8 cellular contexts compared by ENCODE assay signal in genomic region chr6:149484733-149485700, GRCh38. TPM values are rescaled to one million over a fixed set of nuclear protein-coding genes. Genes with fewer than 3 reads are reported as not detected.
DNase-seq lines count a peak whose midpoint lies in the region; ATAC-seq and TF ChIP-seq lines count a peak whose summit lies in the region.

ZC3H12D (minus strand) TSS chr6:149485014; CDS start chr6:149474543, 10,471 bp downstream.

- H3K27me3 Mint-ChIP-seq in activated B cell treated with CpG ODN at 0.5 μM for 24 hours, result no peaks in the 10 kb centered on the region
- H3K27me3 Mint-ChIP-seq in central memory CD8-positive, alpha-beta T cell, result no peaks in the 10 kb centered on the region
- H3K27me3 Mint-ChIP-seq in natural killer cell (ENCODE audit: low read depth in 2 of 2), result peaks cover 0 to 2% of the 10 kb centered on the region in 2 donors
- H3K27me3 Mint-ChIP-seq in type B pancreatic cell, result no peaks in the 10 kb centered on the region

- H3K4me1 Mint-ChIP-seq in activated B cell treated with CpG ODN at 0.5 μM for 24 hours, result peaks cover 87% of the 10 kb centered on the region
- H3K4me1 Mint-ChIP-seq in central memory CD8-positive, alpha-beta T cell, result peaks cover 54% of the 10 kb centered on the region
- peaks cover 24 to 27% of the 10 kb centered on the region in 2 donors for H3K4me1 Mint-ChIP-seq in natural killer cell
- peaks cover 30% of the 10 kb centered on the region for H3K4me1 Mint-ChIP-seq in type B pancreatic cell (ENCODE audit: unreplicated experiment)

- H3K36me3 Mint-ChIP-seq in activated B cell treated with CpG ODN at 0.5 μM for 24 hours (ENCODE audit: low read depth) (peaks cover 41% of the 10 kb centered on the region), natural killer cell (no peaks in the 10 kb centered on the region), type B pancreatic cell (no peaks in the 10 kb centered on the region)
- H3K36me3 Mint-ChIP-seq in central memory CD8-positive, alpha-beta T cell (ENCODE audit: insufficient read depth), result peaks cover 15% of the 10 kb centered on the region

- POLR2A ChIA-PET in activated B cell treated with CpG ODN at 0.5 μM for 24 hours (lab: Charles Lee), result interaction anchor here (0.6 to 1.9 kb wide), 14 partner anchors 9 to 404 kb away, joined by 3 to 14 read pairs (median 5); partner anchors contain the start of gene PPIL4

- intact Hi-C loops in activated B cell treated with CpG ODN at 0.5 μM for 24 hours (cut with micrococcal nuclease) (loop anchor here (1.0 kb wide), 2 partner anchors 10 to 32 kb away; no protein-coding TSS in a partner anchor), natural killer cell (cut with micrococcal nuclease) (no loop called here)

- peak; percentile 22 for DNase-seq in Ammon's horn (ENCODE audit: low spot score)
- DNase-seq in activated B cell treated with CpG ODN at 0.5 μM for 24 hours, result peak; percentile 75
- peak; percentile 62 to 74 for DNase-seq in central memory CD8-positive, alpha-beta T cell (ENCODE audit: low spot score in 2 of 2)
- peak; percentile 34 for DNase-seq in natural killer cell
- no peak for DNase-seq in type B pancreatic cell (ENCODE audit: extremely low spot score, unreplicated experiment)
- DNase-seq in NCI-H2029 treated with DMSO at 0.1 percent for 48 hours (lab: John Stamatoyannopoulos, UW), result no peak

- CTCF ChIA-PET in activated B cell treated with CpG ODN at 0.5 μM for 24 hours (lab: Charles Lee), result interaction anchor here (1.0 to 3.5 kb wide), 10 partner anchors 16 to 53 kb away, joined by 3 to 21 read pairs (median 4); no protein-coding TSS in a partner anchor

- H3K9me3 Mint-ChIP-seq in activated B cell treated with CpG ODN at 0.5 μM for 24 hours (no peaks in the 10 kb centered on the region), natural killer cell (no peaks in the 10 kb centered on the region), type B pancreatic cell (no peaks in the 10 kb centered on the region)
- no peaks in the 10 kb centered on the region for H3K9me3 Mint-ChIP-seq in central memory CD8-positive, alpha-beta T cell

- H3K4me3 Mint-ChIP-seq in activated B cell treated with CpG ODN at 0.5 μM for 24 hours, result peak within 1 kb of the TSS; percentile 97
- H3K4me3 Mint-ChIP-seq in central memory CD8-positive, alpha-beta T cell, result peak within 1 kb of the TSS; percentile 87
- H3K4me3 Mint-ChIP-seq in natural killer cell, result peak within 1 kb of the TSS; percentile 75
- no peak within 1 kb of the TSS for H3K4me3 Mint-ChIP-seq in type B pancreatic cell

- no peak for TF ChIP-seq CTCF in activated B cell treated with CpG ODN at 0.5 μM for 24 hours (IDR thresholded peaks at IDR 0.05)
- TF ChIP-seq CTCF in natural killer cell (IDR thresholded peaks at IDR 0.05), result peak; percentile 26
- no peak for TF ChIP-seq CTCF in type B pancreatic cell (conservative IDR thresholded peaks at IDR 0.05)

- H3K27ac Mint-ChIP-seq in activated B cell treated with CpG ODN at 0.5 μM for 24 hours (peak within 1 kb of the TSS; percentile 99), natural killer cell (peak within 1 kb of the TSS; percentile 75 to 87), type B pancreatic cell (peak within 1 kb of the TSS; percentile 79)
- H3K27ac Mint-ChIP-seq in central memory CD8-positive, alpha-beta T cell (ENCODE audit: low read depth), result peak within 1 kb of the TSS; percentile 100

- ATAC-seq in GM19397 (IDR thresholded peaks at IDR 0.05; ENCODE audit: unreplicated experiment), result peak; percentile 35
- ATAC-seq in HG03521 (IDR thresholded peaks at IDR 0.05; ENCODE audit: unreplicated experiment), result peak; percentile 43
- ATAC-seq in activated B cell treated with CpG ODN at 0.5 μM for 24 hours (ENCODE audit: low read depth), result peak; percentile 47
- peak; percentile 80 for ATAC-seq in central memory CD8-positive, alpha-beta T cell (replicated peaks; ENCODE audit: extremely low read depth, poor library complexity, severe bottlenecking)
- peak; percentile 78 to 83 (median 79) for ATAC-seq in natural killer cell

RNA-seq across cellular contexts. Expression of gene ZC3H12D, which starts in this region (rescaled TPM):
- total RNA-seq in activated B cell treated with CpG ODN at 0.5 μM for 24 hours, result 184 and 225 TPM in 2 replicates
- total RNA-seq in natural killer cell, result 1 to 10 TPM in 2 of 3 donors, under 1 TPM in 1; 0.49 to 7.7 (median 4.1) TPM
- total RNA-seq in type B pancreatic cell (ENCODE audit: low replicate concordance), result 0.58 and 0.98 TPM in 2 replicates

Comparison
In these comparisons a context has a peak if more than half of its experiments do, and no peak if none do; other contexts are left out.
1. RNA of gene ZC3H12D (total RNA-seq): 184 to 225 TPM in activated B cell treated with CpG ODN at 0.5 μM for 24 hours; 0.49 to 7.7 TPM in natural killer cell and 0.58 to 0.98 TPM in type B pancreatic cell; every median in the first group is over 10 times any median in the second.
2. DNase-seq: peak in Ammon's horn (single experiment), activated B cell treated with CpG ODN at 0.5 μM for 24 hours (single experiment), central memory CD8-positive, alpha-beta T cell (2 of 2) and natural killer cell (single experiment); none in type B pancreatic cell (single experiment) and NCI-H2029 treated with DMSO at 0.1 percent for 48 hours (single experiment).
3. Peak in every context shown above with its lines, with median percentiles within 50 percentile points of each other: ATAC-seq and H3K27ac Mint-ChIP-seq.